11 cellular contexts compared by ENCODE assay signal in the genomic region with DNA sequence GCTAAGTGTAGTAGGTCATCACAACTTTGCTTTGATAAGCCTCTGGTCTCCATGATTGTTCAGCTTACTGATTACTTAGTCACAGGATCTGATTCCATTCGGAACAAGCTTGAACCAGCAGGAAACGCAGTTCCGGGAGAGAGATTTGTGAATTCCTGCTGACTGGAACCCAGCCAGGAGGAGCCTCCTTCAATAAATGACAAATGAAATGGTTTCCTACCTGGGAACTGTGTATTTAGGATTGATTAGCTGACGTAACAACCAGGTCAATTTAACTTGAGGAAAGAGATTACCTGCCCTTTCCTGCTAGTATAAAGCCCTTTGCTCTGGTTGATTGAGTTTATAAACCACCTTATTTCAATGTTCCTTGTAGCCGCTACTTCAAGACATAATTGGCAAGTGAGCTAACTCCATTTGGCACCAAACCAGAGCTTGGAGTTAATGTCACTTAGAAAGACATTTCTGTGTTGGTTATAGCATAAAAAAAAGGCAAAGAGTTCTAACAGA. TPM values are rescaled to one million over a fixed set of nuclear protein-coding genes. Genes with fewer than 3 reads are reported as not detected.
A peak's percentile ranks its signal among the peaks of the same experiment; 100 is the strongest.
DNase-seq lines count a peak whose midpoint lies in the region; ATAC-seq, FAIRE-seq and TF ChIP-seq lines count a peak whose summit lies in the region.
"Had no signal": no experiment of that assay in that cellular context is flagged by ENCODE, and none has a peak within 500 bp of the region (broad histone marks: within the 10 kb centered on the region; RNA-seq: fewer than 3 reads in every experiment).

No MANE protein-coding gene starts in this region.

- no peak for FAIRE-seq in kidney (lab: Jason Lieb, UNC)
- FAIRE-seq in urothelium cell line (lab: Jason Lieb, UNC), result no peak

- H3K36me3 Mint-ChIP-seq in activated CD4-positive, alpha-beta T cell treated with anti-CD3 and anti-CD28 coated beads for 36 hours (ENCODE audit: low read depth), result peaks cover 3% of the 10 kb centered on the region

- no peaks in the 10 kb centered on the region for H3K36me3 ChIP-seq in kidney (ENCODE audit: control insufficient read depth in 1 of 2, insufficient read depth in 2 of 2, low read length in 2 of 2)

- POLR2A ChIA-PET in activated CD4-positive, alpha-beta T cell treated with anti-CD3 and anti-CD28 coated beads for 36 hours (lab: Charles Lee), result no interaction called here

- H3K4me1 ChIP-seq in right cardiac atrium (ENCODE audit: control insufficient read depth, insufficient read depth, low read length) (no peaks in the 10 kb centered on the region), kidney (ENCODE audit: control insufficient read depth in 1 of 2, insufficient read depth in 1 of 2, low read depth in 1 of 2, low read length in 2 of 2) (no peaks in the 10 kb centered on the region)

- peak in 2 of 3 donors; percentile 52 to 53 for DNase-seq in right cardiac atrium
- no peak for DNase-seq in left ventricle myocardium superior
- DNase-seq in astrocyte of the cerebellum (ENCODE audit: low read depth), result peak; percentile 27
- no peak for DNase-seq in kidney
- peak; percentile 62 for DNase-seq in urothelium cell line (ENCODE audit: low spot score)
- DNase-seq in middle frontal gyrus (ENCODE audit: extremely low spot score, low spot score), result no peak
- no peak for DNase-seq in activated CD4-positive, alpha-beta T cell treated with anti-CD3 and anti-CD28 coated beads for 4 hours
- no peak for DNase-seq in activated CD4-positive, alpha-beta T cell treated with anti-CD3 and anti-CD28 coated beads for 36 hours
- DNase-seq: KBM-7; stimulated activated naive B cell treated with anti-CD40 and anti-IgM and Interleukin-4, amounts not matched to agents 10 μg/mL and 1 μg/mL and 100 μg/mL, for 72 hours had no signal

- no peak overlapping the region for H3K4me3 ChIP-seq in right cardiac atrium (ENCODE audit: low read length)
- H3K4me3 ChIP-seq in astrocyte of the cerebellum (ENCODE audit: low read depth, low read length), result no peak overlapping the region
- H3K4me3 ChIP-seq in kidney (ENCODE audit: low read length in 2 of 2), result peak overlapping the region; percentile 25 to 47

- H3K27ac ChIP-seq in right cardiac atrium (ENCODE audit: low read length) (no peak overlapping the region), kidney (ENCODE audit: low read depth in 2 of 2, low read length in 2 of 2) (peak overlapping the region; percentile 59 to 67)

- no peak overlapping the region for H3K4me3 Mint-ChIP-seq in activated CD4-positive, alpha-beta T cell treated with anti-CD3 and anti-CD28 coated beads for 36 hours
- H3K4me3 Mint-ChIP-seq: stimulated activated naive B cell treated with anti-CD40 and anti-IgM and Interleukin-4, amounts not matched to agents 10 μg/mL and 1 μg/mL and 100 μg/mL, for 72 hours had no signal

- CTCF ChIA-PET in activated CD4-positive, alpha-beta T cell treated with anti-CD3 and anti-CD28 coated beads for 36 hours (lab: Charles Lee), result interaction anchor here (0.8 to 5.0 kb wide), 8 partner anchors 9 to 504 kb away, joined by 3 to 43 read pairs (median 4); no protein-coding TSS in a partner anchor

- H3K27me3 ChIP-seq in right cardiac atrium (ENCODE audit: control insufficient read depth, insufficient read depth), result no peaks in the 10 kb centered on the region

- H3K9me3 Mint-ChIP-seq in activated CD4-positive, alpha-beta T cell treated with anti-CD3 and anti-CD28 coated beads for 36 hours (ENCODE audit: low read depth), result no peaks in the 10 kb centered on the region
- H3K9me3 Mint-ChIP-seq: activated T-helper 2 cell treated with anti-CD3 and anti-CD28 coated beads, Interferon-gamma antibody, Interleukin-2, Interleukin-4, amounts not matched to agents 10 μg/mL and 5 μg/mL and 100 μg/mL, durations not matched to agents 14 hours and 24 hours and 36 hours; stimulated activated naive B cell treated with anti-CD40 and anti-IgM and Interleukin-4, amounts not matched to agents 10 μg/mL and 1 μg/mL and 100 μg/mL, for 72 hours had no signal

- ATAC-seq in right cardiac atrium (peak; percentile 63 to 86), left ventricle myocardium superior (no peak)
- no peak for ATAC-seq in activated CD4-positive, alpha-beta T cell treated with anti-CD3 and anti-CD28 coated beads for 36 hours
- ATAC-seq: stimulated activated naive B cell treated with anti-CD40 and anti-IgM and Interleukin-4, amounts not matched to agents 10 μg/mL and 1 μg/mL and 100 μg/mL, for 72 hours had no signal

- no peak overlapping the region for H3K27ac Mint-ChIP-seq in activated CD4-positive, alpha-beta T cell treated with anti-CD3 and anti-CD28 coated beads for 36 hours
- H3K27ac Mint-ChIP-seq: activated T-helper 2 cell treated with anti-CD3 and anti-CD28 coated beads, Interferon-gamma antibody, Interleukin-2, Interleukin-4, amounts not matched to agents 10 μg/mL and 5 μg/mL and 100 μg/mL, durations not matched to agents 14 hours and 24 hours and 36 hours had no signal

- H3K9ac ChIP-seq in kidney (ENCODE audit: low read length in 2 of 2), result peak overlapping the region in 1 of 2 donors; percentile 28

- intact Hi-C loops in right cardiac atrium (cut with DNase I) (no loop called here), left ventricle myocardium superior (cut with micrococcal nuclease) (no loop called here), kidney (cut with DNase I) (no loop called here)
- intact Hi-C loops in activated CD4-positive, alpha-beta T cell treated with anti-CD3 and anti-CD28 coated beads for 36 hours (cut with DNase I, micrococcal nuclease), result no loop called here

- WGBS in right cardiac atrium, result 53% methylated on average over 5 of the region's 5 CpGs

- H3K4me1 Mint-ChIP-seq in activated CD4-positive, alpha-beta T cell treated with anti-CD3 and anti-CD28 coated beads for 36 hours, result peaks cover 12% of the 10 kb centered on the region

- TF ChIP-seq CTCF in astrocyte of the cerebellum (IDR thresholded peaks at IDR 0.05; ENCODE audit: low read depth, low read length, missing control alignments), result no peak
- no peak for TF ChIP-seq CTCF in kidney (IDR thresholded peaks at IDR 0.05; ENCODE audit: borderline replicate concordance, extremely low read depth, insufficient read depth)

- in situ Hi-C loops in astrocyte of the cerebellum (cut with HindIII; ENCODE audit: low sequenced_read_pairs), result no loop called here

- H3K27me3 Mint-ChIP-seq in activated CD4-positive, alpha-beta T cell treated with anti-CD3 and anti-CD28 coated beads for 36 hours, result no peaks in the 10 kb centered on the region
- H3K27me3 Mint-ChIP-seq: stimulated activated naive B cell treated with anti-CD40 and anti-IgM and Interleukin-4, amounts not matched to agents 10 μg/mL and 1 μg/mL and 100 μg/mL, for 72 hours had no signal

- H3K9me3 ChIP-seq in right cardiac atrium (ENCODE audit: control insufficient read depth, low read length) (no peaks in the 10 kb centered on the region), kidney (ENCODE audit: control insufficient read depth in 1 of 2, low read length in 2 of 2) (no peaks in the 10 kb centered on the region)

RNA-seq across cellular contexts. Expression of a gene that starts 35.1 kb away (rescaled TPM):
- total RNA-seq in right cardiac atrium (1 to 10 TPM in 3 of 4 donors, under 1 TPM in 1; 0.75 to 4.4 (median 1.2) TPM), left ventricle myocardium superior (0.30 TPM), kidney (2.8 TPM)
- polyA plus RNA-seq in right cardiac atrium (1.6 TPM), kidney (ENCODE audit: insufficient read depth, low read depth, low replicate concordance) (1.4 TPM)
- total RNA-seq in activated CD4-positive, alpha-beta T cell treated with anti-CD3 and anti-CD28 coated beads for 36 hours, result 1 to 10 TPM; 2.4 to 3.3 TPM

Comparison
In these comparisons a context has a peak if more than half of its experiments do, and no peak if none do; other contexts are left out.
1. ATAC-seq: peak in right cardiac atrium (2 of 2); none in left ventricle myocardium superior (single experiment) and activated CD4-positive, alpha-beta T cell treated with anti-CD3 and anti-CD28 coated beads for 36 hours (single experiment).
2. DNase-seq: peak in right cardiac atrium (2 of 3), astrocyte of the cerebellum (single experiment) and urothelium cell line (single experiment); none in left ventricle myocardium superior (single experiment), kidney (single experiment), middle frontal gyrus (single experiment), activated CD4-positive, alpha-beta T cell treated with anti-CD3 and anti-CD28 coated beads for 4 hours (0 of 2) and activated CD4-positive, alpha-beta T cell treated with anti-CD3 and anti-CD28 coated beads for 36 hours (single experiment).
3. H3K4me3 ChIP-seq: peak in kidney (2 of 2); none in right cardiac atrium (single experiment) and astrocyte of the cerebellum (single experiment).